Comparison of ENCODE assay signal across 12 cellular contexts in the genomic region with DNA sequence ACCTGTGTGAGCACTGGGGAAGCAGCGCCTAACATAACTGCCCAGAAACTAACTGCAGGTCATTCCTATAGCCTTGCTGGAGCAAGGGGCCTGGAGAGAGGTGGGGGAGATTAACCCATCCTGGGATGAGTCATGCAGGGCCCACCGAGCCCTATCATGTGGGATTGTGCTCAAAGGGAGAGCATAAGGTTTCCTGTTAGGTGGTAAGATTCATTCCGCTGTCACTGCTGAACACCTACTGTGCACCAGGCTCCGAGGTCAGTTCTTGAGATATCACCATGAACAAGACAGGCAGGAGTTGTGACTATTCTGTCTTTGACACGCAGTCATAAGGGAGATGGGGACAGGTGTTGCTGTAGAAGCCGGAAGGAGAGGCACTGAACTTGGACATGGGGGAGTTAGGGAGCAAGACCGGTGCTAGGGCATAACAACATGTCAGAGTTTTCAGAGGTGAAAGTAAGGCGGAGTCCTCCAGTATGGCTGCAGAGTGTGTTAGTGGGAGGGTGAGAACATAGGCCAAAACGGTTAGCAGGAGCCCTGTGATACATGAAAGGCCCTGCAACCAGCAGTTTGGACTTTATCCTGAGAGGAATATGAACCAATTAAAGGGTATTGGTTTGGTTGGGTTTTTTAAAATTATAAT. TPM values are rescaled to one million over a fixed set of nuclear protein-coding genes. Genes with fewer than 3 reads are reported as not detected.
DNase-seq lines count a peak whose midpoint lies in the region; ATAC-seq and TF ChIP-seq lines count a peak whose summit lies in the region.
"Had no signal": no experiment of that assay in that cellular context is flagged by ENCODE, and none has a peak within 500 bp of the region (broad histone marks: within the 10 kb centered on the region; RNA-seq: fewer than 3 reads in every experiment).

No MANE protein-coding gene starts in this region.

- in situ Hi-C loops in IMR-90 (cut with MboI; ENCODE audit: low sequenced_read_pairs), result no loop called here

- H3K36me3 ChIP-seq in CD4-positive, alpha-beta memory T cell (ENCODE audit: insufficient read depth, low read length), result peaks cover 5% of the 10 kb centered on the region
- H3K36me3 ChIP-seq in IMR-90 (ENCODE audit: control insufficient read depth, insufficient read depth, low read length) (peaks cover 4% of the 10 kb centered on the region; the same call in 1 of the 2 replicates), mesendoderm (ENCODE audit: control insufficient read depth, insufficient read depth, low read length) (no peaks in the 10 kb centered on the region), aorta (ENCODE audit: control insufficient read depth in 1 of 2, insufficient read depth in 2 of 2, low read length in 1 of 2) (peaks cover 0 to 3% of the 10 kb centered on the region in 2 donors)

- 83% methylated on average over 5 of the region's 9 CpGs; no CpG with 5 or more reads in 1 of the 2 experiments for WGBS in IMR-90 (ENCODE audit: extremely low coverage in 2 of 2, insufficient read length in 1 of 2), 2 experiments
- WGBS in mesendoderm (ENCODE audit: extremely low coverage, insufficient coverage, low lambda C conversion rate), result no CpG with 5 or more reads among the region's 9 CpGs
- WGBS in aorta, 2 donors, result 75 to 79% methylated on average over 9 of the region's 9 CpGs

- peaks cover 45 to 72% (median 60%) of the 10 kb centered on the region in 4 donors for H3K4me1 Mint-ChIP-seq in CD4-positive, alpha-beta memory T cell
- H3K4me1 Mint-ChIP-seq in activated naive CD8-positive, alpha-beta T cell treated with anti-CD3 and anti-CD28 coated beads for 36 hours, result peaks cover 51% of the 10 kb centered on the region

- H3K36me3 Mint-ChIP-seq in CD4-positive, alpha-beta memory T cell, result peaks cover 12 to 38% of the 10 kb centered on the region in 2 donors
- H3K36me3 Mint-ChIP-seq in activated naive CD8-positive, alpha-beta T cell treated with anti-CD3 and anti-CD28 coated beads for 36 hours, result peaks cover 28% of the 10 kb centered on the region

- peak overlapping the region; percentile 73 to 100 (median 98) for H3K4me3 Mint-ChIP-seq in CD4-positive, alpha-beta memory T cell
- H3K4me3 Mint-ChIP-seq in activated naive CD8-positive, alpha-beta T cell treated with anti-CD3 and anti-CD28 coated beads for 36 hours, result peak overlapping the region; percentile 94

- TF ChIP-seq POLR2A in IMR-90 (IDR thresholded peaks at IDR 0.05; ENCODE audit: low read depth, low read length), result no peak

- peaks cover 55% of the 10 kb centered on the region for H3K79me2 ChIP-seq in mesendoderm (ENCODE audit: control insufficient read depth, insufficient read depth, low read length)

- peak overlapping the region; percentile 36 to 97 (median 66) for H3K27ac Mint-ChIP-seq in CD4-positive, alpha-beta memory T cell
- peak overlapping the region; percentile 65 for H3K27ac Mint-ChIP-seq in activated naive CD8-positive, alpha-beta T cell treated with anti-CD3 and anti-CD28 coated beads for 36 hours

- peaks cover 62% of the 10 kb centered on the region for H3K4me1 ChIP-seq in CD4-positive, alpha-beta memory T cell (ENCODE audit: insufficient read depth, low read length)
- peaks cover 5% of the 10 kb centered on the region; the same call in 1 of the 2 replicates for H3K4me1 ChIP-seq in IMR-90 (ENCODE audit: control insufficient read depth, insufficient read depth, low read length)
- peaks cover 4% of the 10 kb centered on the region for H3K4me1 ChIP-seq in mesendoderm (ENCODE audit: control insufficient read depth, low read depth, low read length)
- peaks cover 0 to 3% of the 10 kb centered on the region in 2 donors for H3K4me1 ChIP-seq in aorta (ENCODE audit: control insufficient read depth in 1 of 2, insufficient read depth in 2 of 2, low read length in 2 of 2)

- H3K56ac ChIP-seq in IMR-90 (ENCODE audit: extremely low read depth, insufficient read depth, low read length) (no peak overlapping the region), mesendoderm (ENCODE audit: low read length) (no peak overlapping the region)

- no peak overlapping the region for H3K23ac ChIP-seq in IMR-90 (ENCODE audit: low read depth, low read length)
- no peak overlapping the region for H3K23ac ChIP-seq in mesendoderm (ENCODE audit: low read length)

- H2AK9ac ChIP-seq in IMR-90 (replicated peaks; ENCODE audit: low read depth, low read length, poor library complexity), result peak overlapping the region; percentile 5

- H3K4ac ChIP-seq in IMR-90 (ENCODE audit: low read depth, low read length) (no peak overlapping the region), mesendoderm (ENCODE audit: low read depth, low read length) (no peak overlapping the region)

- H2BK120ac ChIP-seq in IMR-90 (ENCODE audit: low read depth, low read length) (no peak overlapping the region), mesendoderm (ENCODE audit: low read depth, low read length) (no peak overlapping the region)

- no peak overlapping the region for H2AFZ ChIP-seq in IMR-90 (replicated peaks; ENCODE audit: low read length, poor library complexity)

- H3K9ac ChIP-seq in IMR-90 (ENCODE audit: low read depth, low read length) (no peak overlapping the region), mesendoderm (ENCODE audit: low read length) (peak overlapping the region; percentile 19)

- no peak overlapping the region for H4K8ac ChIP-seq in IMR-90 (ENCODE audit: low read depth in 2 of 2, low read length in 2 of 2)
- no peak overlapping the region for H4K8ac ChIP-seq in mesendoderm (ENCODE audit: low read depth, low read length)

- H3K18ac ChIP-seq in IMR-90 (ENCODE audit: low read depth, low read length) (no peak overlapping the region), mesendoderm (ENCODE audit: low read length) (no peak overlapping the region)

- H3K27me3 Mint-ChIP-seq in CD4-positive, alpha-beta memory T cell, result no peaks in the 10 kb centered on the region
- H3K27me3 Mint-ChIP-seq in activated naive CD8-positive, alpha-beta T cell treated with anti-CD3 and anti-CD28 coated beads for 36 hours, result no peaks in the 10 kb centered on the region

- H3K27me3 ChIP-seq in CD4-positive, alpha-beta memory T cell (ENCODE audit: insufficient read depth, low read length), result no peaks in the 10 kb centered on the region
- no peaks in the 10 kb centered on the region for H3K27me3 ChIP-seq in IMR-90 (ENCODE audit: control insufficient read depth, insufficient read depth, low read length)
- H3K27me3 ChIP-seq in mesendoderm (ENCODE audit: insufficient read depth, low read length, poor library complexity), result no peaks in the 10 kb centered on the region
- H3K27me3 ChIP-seq in aorta (ENCODE audit: control insufficient read depth in 1 of 2, insufficient read depth in 2 of 2, low read length in 1 of 2), result no peaks in the 10 kb centered on the region

- DNase-seq in CD4-positive, alpha-beta memory T cell, result peak in 1 of 5 donors; percentile 56
- no peak for DNase-seq in IMR-90
- no peak for DNase-seq in activated naive CD8-positive, alpha-beta T cell treated with anti-CD3 and anti-CD28 coated beads for 36 hours
- peak; percentile 67 for DNase-seq in mesendoderm
- no peak for DNase-seq in AG08395 (ENCODE audit: low spot score)
- DNase-seq in coronary artery (ENCODE audit: low spot score), result no peak
- no peak for DNase-seq in aorta
- DNase-seq: central memory CD4-positive, alpha-beta T cell; COR-L47; left cardiac atrium; SHP77 treated with DMSO at 0.1 percent for 48 hours had no signal

- no peaks in the 10 kb centered on the region for H3K9me3 Mint-ChIP-seq in CD4-positive, alpha-beta memory T cell
- H3K9me3 Mint-ChIP-seq in activated naive CD8-positive, alpha-beta T cell treated with anti-CD3 and anti-CD28 coated beads for 36 hours, result no peaks in the 10 kb centered on the region

- H2BK5ac ChIP-seq in IMR-90 (ENCODE audit: low read depth, low read length, poor library complexity, severe bottlenecking) (no peak overlapping the region), mesendoderm (ENCODE audit: low read length) (no peak overlapping the region)

- no peak overlapping the region for H3K14ac ChIP-seq in IMR-90 (replicated peaks; ENCODE audit: low read depth, low read length)

- TF ChIP-seq RAD21 in IMR-90 (IDR thresholded peaks at IDR 0.05; ENCODE audit: low read length), result no peak

- no TSS peak for BruUV-seq in IMR-90 (replicated peaks; lab: Mats Ljungman, UMichigan)

- POLR2A ChIA-PET in CD4-positive, alpha-beta memory T cell (lab: Charles Lee; ENCODE audit: partially characterized antibody), result interaction anchor here (0.7 to 7.2 kb wide), 2 partner anchors 12 to 22 kb away, joined by 3 to 75 read pairs; partner anchors contain the start of gene RPSA
- POLR2A ChIA-PET in IMR-90 (lab: Charles Lee; ENCODE audit: unreplicated experiment), result no interaction called here

- peaks cover 43% of the 10 kb centered on the region for H4K20me1 ChIP-seq in IMR-90 (ENCODE audit: insufficient read depth, low read length)

- H2AK5ac ChIP-seq in IMR-90 (ENCODE audit: low read depth, low read length) (no peak overlapping the region), mesendoderm (ENCODE audit: low read length) (no peak overlapping the region)

- TF ChIP-seq CTCF in IMR-90 (conservative IDR thresholded peaks at IDR 0.05; ENCODE audit: low read depth, low read length) (no peak), coronary artery (IDR thresholded peaks at IDR 0.05) (no peak)

- H3K4me2 ChIP-seq in IMR-90 (ENCODE audit: low read depth, low read length) (no peak overlapping the region; the same call in 1 of the 2 replicates), mesendoderm (ENCODE audit: low read length) (no peak overlapping the region)

- H3K79me1 ChIP-seq in IMR-90 (ENCODE audit: low read depth in 1 of 2, low read length in 2 of 2) (peaks cover 23 to 64% of the 10 kb centered on the region in 2 experiments), mesendoderm (ENCODE audit: low read length) (peaks cover 32% of the 10 kb centered on the region)

- H3K4me3 ChIP-seq in CD4-positive, alpha-beta memory T cell (ENCODE audit: low read length in 2 of 2), result peak overlapping the region in 1 of 2 donors; percentile 38
- H3K4me3 ChIP-seq in IMR-90 (ENCODE audit: insufficient read depth, low read depth, low read length) (no peak overlapping the region), mesendoderm (ENCODE audit: low read length) (no peak overlapping the region), coronary artery (no peak overlapping the region), aorta (ENCODE audit: low read length in 2 of 2) (no peak overlapping the region)

- no peak overlapping the region for H4K91ac ChIP-seq in IMR-90 (ENCODE audit: insufficient read depth, low read depth, low read length)

- intact Hi-C loops in CD4-positive, alpha-beta memory T cell (cut with micrococcal nuclease), result loop anchor here (10.0 kb wide), 3 partner anchors 891 to 1139 kb away; partner anchors contain the start of genes EXOG, RPL14 and ZNF621
- intact Hi-C loops in IMR-90 (cut with micrococcal nuclease), result no loop called here
- intact Hi-C loops in aorta (cut with DNase I), result loop anchor here (2.0 to 10.0 kb wide), 3 partner anchors 21 to 281 kb away; partner anchors contain the start of genes GORASP1 (in 1 of the 2), RPSA (in 1 of the 2) and TTC21A (in 1 of the 2)

- peaks cover 17% of the 10 kb centered on the region; the same call in 1 of the 2 replicates for H3K9me1 ChIP-seq in IMR-90 (ENCODE audit: insufficient read depth, low read length)

- no peak overlapping the region for H2BK20ac ChIP-seq in IMR-90 (ENCODE audit: low read depth, low read length)

- H3K27ac ChIP-seq in CD4-positive, alpha-beta memory T cell (ENCODE audit: low read depth, low read length), result peak overlapping the region; percentile 93
- H3K27ac ChIP-seq in IMR-90 (ENCODE audit: insufficient read depth, low read length) (no peak overlapping the region), mesendoderm (ENCODE audit: low read depth, low read length) (no peak overlapping the region), coronary artery (no peak overlapping the region), aorta (ENCODE audit: low read depth in 1 of 2, low read length in 2 of 2) (no peak overlapping the region)

- H2BK15ac ChIP-seq in IMR-90 (ENCODE audit: low read depth, low read length) (no peak overlapping the region), mesendoderm (replicated peaks; ENCODE audit: low read depth) (no peak overlapping the region)

- dilution Hi-C loops in IMR-90 (cut with HindIII; ENCODE audit: low sequenced_read_pairs, unreplicated experiment), result no loop called here

- H4K5ac ChIP-seq in IMR-90 (ENCODE audit: low read depth, low read length), result no peak overlapping the region
- no peak overlapping the region for H4K5ac ChIP-seq in mesendoderm (ENCODE audit: low read length)

- ATAC-seq in IMR-90 (ENCODE audit: low read depth) (no peak), aorta (ENCODE audit: low FRiP score) (no peak)
- ATAC-seq in activated CD4-positive, CD25-positive, alpha-beta regulatory T cell treated with anti-CD3 and anti-CD28 coated beads, Interleukin-2, amount 50 U/mL, for 24 hours, result no peak
- ATAC-seq: left cardiac atrium had no signal

- CTCF ChIA-PET in CD4-positive, alpha-beta memory T cell (lab: Charles Lee; ENCODE audit: partially characterized antibody), result interaction anchor here (1.9 to 2.8 kb wide), 3 partner anchors 8 to 22 kb away, joined by 8 to 17 read pairs (median 13); partner anchors contain the start of gene RPSA
- CTCF ChIA-PET in IMR-90 (lab: Yijun Ruan, JAX), result no interaction called here

- no peaks in the 10 kb centered on the region for H3K9me3 ChIP-seq in CD4-positive, alpha-beta memory T cell (ENCODE audit: control insufficient read depth in 1 of 2, low read length in 2 of 2)
- H3K9me3 ChIP-seq in IMR-90 (ENCODE audit: control insufficient read depth, insufficient read depth, low read length), result no peaks in the 10 kb centered on the region
- no peaks in the 10 kb centered on the region for H3K9me3 ChIP-seq in aorta (ENCODE audit: control insufficient read depth, low read length)

RNA-seq across cellular contexts. Expression of gene SLC25A38, which starts 2.4 kb away (rescaled TPM):
- 10 to 100 TPM; 46.0 to 53.5 TPM for total RNA-seq in CD4-positive, alpha-beta memory T cell
- 10 to 100 TPM; 44.5 to 55.5 TPM for polyA plus RNA-seq in CD4-positive, alpha-beta memory T cell
- total RNA-seq in IMR-90 (2012; rRNA removed) (16.1 and 17.4 TPM in 2 replicates), aorta (10 to 100 TPM; 18.0 to 18.6 TPM)
- polyA plus RNA-seq in IMR-90 (2012; rRNA removed) (22.5 and 22.6 TPM in 2 replicates), aorta (10 to 100 TPM; 25.7 to 31.2 TPM)
- 14.0 and 19.3 TPM in 2 replicates for polyA plus RNA-seq in IMR-90 (2012; cell fraction: cytosol; rRNA removed)
- 31.8 and 32.5 TPM in 2 replicates for polyA plus RNA-seq in IMR-90 (2012; cell fraction: nucleus; rRNA removed; ENCODE audit: low replicate concordance)
- 10 to 100 TPM; 43.2 to 44.1 TPM for total RNA-seq in activated naive CD8-positive, alpha-beta T cell treated with anti-CD3 and anti-CD28 coated beads for 36 hours
- 31.4 TPM for polyA plus RNA-seq in mesendoderm (2013, experiment 1 of 2)
- 31.1 TPM for polyA plus RNA-seq in mesendoderm (2013, experiment 2 of 2)

RNA-seq across cellular contexts. Expression of gene RPSA, which starts 20.9 kb away (rescaled TPM):
- 1,000 to 10,000 TPM; 1,582 to 1,688 TPM for total RNA-seq in CD4-positive, alpha-beta memory T cell
- polyA plus RNA-seq in CD4-positive, alpha-beta memory T cell, result 1,000 to 10,000 TPM; 1,062 to 1,312 TPM
- 1,415 and 1,531 TPM in 2 replicates for total RNA-seq in IMR-90 (2012; rRNA removed)
- polyA plus RNA-seq in IMR-90 (2012; rRNA removed), result 2,710 and 2,851 TPM in 2 replicates
- polyA plus RNA-seq in IMR-90 (2012; cell fraction: cytosol; rRNA removed), result 2,400 and 3,145 TPM in 2 replicates
- 832 and 1,064 TPM in 2 replicates for polyA plus RNA-seq in IMR-90 (2012; cell fraction: nucleus; rRNA removed; ENCODE audit: low replicate concordance)
- 1,000 to 10,000 TPM; 2,531 to 2,622 TPM for total RNA-seq in activated naive CD8-positive, alpha-beta T cell treated with anti-CD3 and anti-CD28 coated beads for 36 hours
- polyA plus RNA-seq in mesendoderm (2013, experiment 1 of 2), result 2,947 TPM
- 2,912 TPM for polyA plus RNA-seq in mesendoderm (2013, experiment 2 of 2)
- 100 to 1,000 TPM; 479 to 672 TPM for total RNA-seq in aorta
- 1,000 to 10,000 TPM; 1,232 to 1,557 TPM for polyA plus RNA-seq in aorta

RNA-seq across cellular contexts. Expression of gene CCR8, which starts 56.1 kb away (rescaled TPM):
- 1 to 10 TPM; 5.3 to 6.9 TPM for total RNA-seq in CD4-positive, alpha-beta memory T cell
- polyA plus RNA-seq in CD4-positive, alpha-beta memory T cell, result 10 to 100 TPM in 1 of 2 donors, 1 to 10 TPM in 1; 5.6 to 12.3 TPM
- total RNA-seq in IMR-90 (2012; rRNA removed), result not detected in 2 replicates
- polyA plus RNA-seq in IMR-90 (2012; rRNA removed), result not detected in 2 replicates
- not detected in 2 replicates for polyA plus RNA-seq in IMR-90 (2012; cell fraction: cytosol; rRNA removed)
- polyA plus RNA-seq in IMR-90 (2012; cell fraction: nucleus; rRNA removed; ENCODE audit: low replicate concordance), result not detected in 2 replicates
- not detected for total RNA-seq in activated naive CD8-positive, alpha-beta T cell treated with anti-CD3 and anti-CD28 coated beads for 36 hours
- polyA plus RNA-seq in mesendoderm (2013, experiment 1 of 2), result not detected
- polyA plus RNA-seq in mesendoderm (2013, experiment 2 of 2), result not detected
- not detected for total RNA-seq in aorta
- not detected for polyA plus RNA-seq in aorta
- total RNA-seq: left cardiac atrium had no signal
